Comparison of ENCODE assay signal across 11 cellular contexts in the genomic region with DNA sequence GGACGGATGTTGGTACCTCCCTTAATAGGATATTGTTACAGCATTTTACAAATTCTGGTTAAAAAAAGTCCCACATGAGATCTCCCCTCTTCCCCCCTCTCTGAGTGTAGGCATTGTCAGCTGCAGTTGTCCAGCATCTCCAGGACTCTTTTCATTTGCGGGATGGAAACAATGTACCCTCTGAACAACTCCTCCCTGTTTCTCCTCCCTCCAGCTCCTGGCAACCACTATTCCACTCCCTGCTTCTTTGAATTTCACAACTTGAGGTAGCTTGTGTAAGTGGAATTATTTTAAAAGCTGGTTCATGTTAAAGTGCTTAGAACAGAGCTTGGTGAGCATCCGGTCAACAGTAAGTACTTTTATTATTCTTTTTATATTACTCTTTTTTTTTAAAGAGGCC.
DNase-seq lines count a peak whose midpoint lies in the region; TF ChIP-seq lines count a peak whose summit lies in the region.
"Had no signal": no experiment of that assay in that cellular context is flagged by ENCODE, and none has a peak within 500 bp of the region (broad histone marks: within the 10 kb centered on the region; RNA-seq: fewer than 3 reads in every experiment).

No MANE protein-coding gene starts in this region.

- H3K9ac ChIP-seq in mesenchymal stem cell (ENCODE audit: low read length), result no peak overlapping the region

- H3K14ac ChIP-seq in mesenchymal stem cell (ENCODE audit: low read length in 2 of 2), result no peak overlapping the region

- no peak overlapping the region for H2BK120ac ChIP-seq in mesenchymal stem cell (ENCODE audit: low read depth, low read length)

- no peak overlapping the region for H4K8ac ChIP-seq in mesenchymal stem cell (ENCODE audit: low read length)

- no peak overlapping the region for H4K91ac ChIP-seq in mesenchymal stem cell (ENCODE audit: low read length)

- H3K4me1 Mint-ChIP-seq in endothelial cell (ENCODE audit: unreplicated experiment), result peaks cover 26% of the 10 kb centered on the region
- H3K4me1 Mint-ChIP-seq in activated CD4-positive, alpha-beta memory T cell treated with anti-CD3 and anti-CD28 coated beads, Interleukin-2, amount 10 ng/mL, durations not matched to agents 7 days and 5 days, result peaks cover 23% of the 10 kb centered on the region

- H3K27me3 Mint-ChIP-seq in endothelial cell (ENCODE audit: unreplicated experiment), result peaks cover 8% of the 10 kb centered on the region
- no peaks in the 10 kb centered on the region for H3K27me3 Mint-ChIP-seq in activated CD4-positive, alpha-beta memory T cell treated with anti-CD3 and anti-CD28 coated beads, Interleukin-2, amount 10 ng/mL, durations not matched to agents 7 days and 5 days

- no peaks in the 10 kb centered on the region for H3K9me3 Mint-ChIP-seq in endothelial cell (ENCODE audit: unreplicated experiment)
- H3K9me3 Mint-ChIP-seq in activated CD4-positive, alpha-beta memory T cell treated with anti-CD3 and anti-CD28 coated beads, Interleukin-2, amount 10 ng/mL, durations not matched to agents 7 days and 5 days, result peaks cover 2% of the 10 kb centered on the region

- POLR2A ChIA-PET in activated CD4-positive, alpha-beta memory T cell treated with anti-CD3 and anti-CD28 coated beads, Interleukin-2, amount 10 ng/mL, durations not matched to agents 7 days and 5 days (lab: Charles Lee), result no interaction called here

- H3K4ac ChIP-seq in mesenchymal stem cell (ENCODE audit: low read depth in 1 of 2, low read length in 2 of 2), result no peak overlapping the region

- no CpG with 5 or more reads among the region's 3 CpGs for WGBS in mesenchymal stem cell
- WGBS in stomach, 5 donors, result 37 to 55% (median 52%) methylated on average over 3 of the region's 3 CpGs

- intact Hi-C loops in stomach (cut with DNase I; ENCODE audit: low total_unique reads), result no loop called here

- H3K27me3 ChIP-seq in mesenchymal stem cell (ENCODE audit: control insufficient read depth in 1 of 2, insufficient read depth in 1 of 2, low read length in 2 of 2) (no peaks in the 10 kb centered on the region), stomach (no peaks in the 10 kb centered on the region)
- H3K27me3 ChIP-seq: gastrocnemius medialis had no signal

- H3K4me3 Mint-ChIP-seq in endothelial cell (ENCODE audit: unreplicated experiment), result no peak overlapping the region
- no peak overlapping the region for H3K4me3 Mint-ChIP-seq in activated CD4-positive, alpha-beta memory T cell treated with anti-CD3 and anti-CD28 coated beads, Interleukin-2, amount 10 ng/mL, durations not matched to agents 7 days and 5 days

- H3K36me3 Mint-ChIP-seq in endothelial cell (ENCODE audit: low read depth, unreplicated experiment), result peaks cover 4% of the 10 kb centered on the region
- peaks cover 9% of the 10 kb centered on the region for H3K36me3 Mint-ChIP-seq in activated CD4-positive, alpha-beta memory T cell treated with anti-CD3 and anti-CD28 coated beads, Interleukin-2, amount 10 ng/mL, durations not matched to agents 7 days and 5 days (ENCODE audit: low read depth)

- no peak overlapping the region for H3K4me2 ChIP-seq in mesenchymal stem cell (ENCODE audit: low read length, poor library complexity, severe bottlenecking)

- no peak for TF ChIP-seq CTCF in AG10803 (conservative IDR thresholded peaks at IDR 0.05; ENCODE audit: low read length)
- no peak for TF ChIP-seq CTCF in endothelial cell (IDR thresholded peaks at IDR 0.05; ENCODE audit: unreplicated experiment)
- TF ChIP-seq CTCF in stomach (IDR thresholded peaks at IDR 0.05), result no peak

- peak overlapping the region; percentile 51 for H3K27ac ChIP-seq in mesenchymal stem cell (ENCODE audit: low read length, poor library complexity, severe bottlenecking)
- no peak overlapping the region for H3K27ac ChIP-seq in stomach
- H3K27ac ChIP-seq: gastrocnemius medialis had no signal

- no peak overlapping the region for H3K27ac Mint-ChIP-seq in endothelial cell (ENCODE audit: unreplicated experiment)
- no peak overlapping the region for H3K27ac Mint-ChIP-seq in activated CD4-positive, alpha-beta memory T cell treated with anti-CD3 and anti-CD28 coated beads, Interleukin-2, amount 10 ng/mL, durations not matched to agents 7 days and 5 days

- TF ChIP-seq EP300 in stomach (IDR thresholded peaks at IDR 0.05), result no peak

- peaks cover 9% of the 10 kb centered on the region for H3K79me1 ChIP-seq in mesenchymal stem cell (replicated peaks; ENCODE audit: low read length, poor library complexity, severe bottlenecking)

- H3K18ac ChIP-seq in mesenchymal stem cell (ENCODE audit: low read depth in 1 of 2, low read length in 2 of 2), result no peak overlapping the region

- H2BK5ac ChIP-seq in mesenchymal stem cell (ENCODE audit: low read depth, low read length, poor library complexity, severe bottlenecking), result no peak overlapping the region

- H3K9me3 ChIP-seq in mesenchymal stem cell (ENCODE audit: control insufficient read depth, low read length) (no peaks in the 10 kb centered on the region), stomach (no peaks in the 10 kb centered on the region)
- H3K9me3 ChIP-seq: gastrocnemius medialis had no signal

- no peak overlapping the region for H2AFZ ChIP-seq in mesenchymal stem cell (ENCODE audit: low read depth, low read length)

- H3K4me1 ChIP-seq in mesenchymal stem cell (ENCODE audit: control insufficient read depth, insufficient read depth, low read depth, low read length) (peaks cover 8% of the 10 kb centered on the region), stomach (peaks cover 0 to 19% (median 8%) of the 10 kb centered on the region in 4 donors)

- peak overlapping the region; percentile 51 for H2AK5ac ChIP-seq in mesenchymal stem cell (ENCODE audit: low read length, severe bottlenecking)

- H3K4me3 ChIP-seq in AG10803 (ENCODE audit: low read length) (no peak overlapping the region), mesenchymal stem cell (ENCODE audit: insufficient read depth in 1 of 2, low read depth in 1 of 2, low read length in 2 of 2) (no peak overlapping the region), stomach (no peak overlapping the region)
- H3K4me3 ChIP-seq: gastrocnemius medialis had no signal

- H2BK15ac ChIP-seq in mesenchymal stem cell (ENCODE audit: low read depth, poor library complexity, severe bottlenecking), result no peak overlapping the region

- H3K23ac ChIP-seq in mesenchymal stem cell (ENCODE audit: low read length in 2 of 2), result no peak overlapping the region

- H3K36me3 ChIP-seq in mesenchymal stem cell (ENCODE audit: control insufficient read depth in 1 of 2, insufficient read depth in 2 of 2, low read depth in 1 of 2, low read length in 2 of 2) (peaks cover 0 to 6% of the 10 kb centered on the region in 2 experiments), stomach (no peaks in the 10 kb centered on the region)
- H3K36me3 ChIP-seq: gastrocnemius medialis had no signal

- peak; percentile 73 for DNase-seq in AG10803 (ENCODE audit: low read depth)
- DNase-seq in HT1080 (ENCODE audit: low read depth), result peak; percentile 17
- DNase-seq in brain pericyte (ENCODE audit: low read depth, low spot score), result peak; percentile 8
- DNase-seq in mesenchymal stem cell, result peak; percentile 75
- no peak for DNase-seq in endothelial cell (ENCODE audit: low spot score)
- DNase-seq in activated gamma-delta T cell (lab: John Stamatoyannopoulos, UW), result no peak
- no peak for DNase-seq in activated CD4-positive, alpha-beta memory T cell treated with anti-CD3 and anti-CD28 coated beads, Interleukin-2, amount 10 ng/mL, durations not matched to agents 7 days and 5 days
- no peak for DNase-seq in stomach
- DNase-seq: gastrocnemius medialis, NCI-H1048, T-helper 1 cell had no signal

- CTCF ChIA-PET in activated CD4-positive, alpha-beta memory T cell treated with anti-CD3 and anti-CD28 coated beads, Interleukin-2, amount 10 ng/mL, durations not matched to agents 7 days and 5 days (lab: Charles Lee), result no interaction called here

- TF ChIP-seq POLR2A in stomach (IDR thresholded peaks at IDR 0.05), result no peak

- H2BK12ac ChIP-seq in mesenchymal stem cell (ENCODE audit: low read length in 2 of 2), result no peak overlapping the region

Comparison
In these comparisons a context has a peak if more than half of its experiments do, and no peak if none do; other contexts are left out.
1. DNase-seq: peak in AG10803 (single experiment), HT1080 (single experiment), brain pericyte (single experiment) and mesenchymal stem cell (single experiment); none in endothelial cell (single experiment), activated gamma-delta T cell (single experiment), activated CD4-positive, alpha-beta memory T cell treated with anti-CD3 and anti-CD28 coated beads, Interleukin-2, amount 10 ng/mL, durations not matched to agents 7 days and 5 days (single experiment) and stomach (single experiment).